In the genomic region with DNA sequence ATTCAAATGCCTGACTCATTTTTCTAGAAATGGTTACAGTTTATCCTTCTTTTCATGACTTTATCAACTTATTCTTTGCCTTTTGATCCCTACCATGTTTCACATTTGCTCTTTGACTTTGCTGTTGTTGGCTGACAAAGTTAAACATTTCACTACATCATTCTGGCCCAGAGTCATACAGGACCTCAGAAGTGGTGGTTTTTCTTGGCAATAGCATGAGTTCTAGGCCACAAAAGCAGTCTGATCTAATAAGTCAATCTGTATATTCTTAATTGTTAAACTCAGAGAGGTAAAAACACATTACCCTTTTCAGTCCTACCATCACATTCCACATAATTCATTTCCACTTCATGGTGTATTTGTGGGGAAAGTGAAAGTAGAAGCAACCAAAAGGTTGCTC, we compare ENCODE assay signal across 28 cellular contexts.
"Had no signal": no experiment of that assay in that cellular context is flagged by ENCODE, and none has a peak within 500 bp of the region (broad histone marks: within the 10 kb centered on the region; RNA-seq: fewer than 3 reads in every experiment).

No MANE protein-coding gene starts in this region.

- H3K27me3 Mint-ChIP-seq: naive thymus-derived CD8-positive, alpha-beta T cell; stimulated activated naive B cell treated with anti-CD40 and anti-IgM and Interleukin-4, amounts not matched to agents 10 μg/mL and 1 μg/mL and 100 μg/mL, for 72 hours had no signal

- DNase-seq: hypothalamus; immature natural killer cell; islet precursor cell; left lung; lower lobe of right lung; mammary epithelial cell; mesenchymal stem cell; naive thymus-derived CD8-positive, alpha-beta T cell; nucleus accumbens; pancreas; posterior cingulate gyrus; right lobe of liver; stimulated activated CD4-positive, alpha-beta T cell treated with anti-CD3 and anti-CD28 coated beads, Interleukin-12 subunit alpha, Interleukin-12 subunit beta, amount 100 ng/mL, for 4 hours; stimulated activated CD4-positive, alpha-beta T cell treated with anti-CD3 and anti-CD28 coated beads, Interleukin-15, amount 100 ng/mL, for 24 hours; stimulated activated CD4-positive, alpha-beta T cell treated with anti-CD3 and anti-CD28 coated beads, Interleukin-2, amount 100 ng/mL, for 24 hours; stimulated activated CD4-positive, alpha-beta T cell treated with anti-CD3 and anti-CD28 coated beads, Interleukin-4, amount 100 ng/mL, for 1 hour; stimulated activated naive B cell treated with anti-CD40 and anti-IgM and Interleukin-4, amounts not matched to agents 10 μg/mL and 1 μg/mL and 100 μg/mL, for 72 hours; stimulated activated naive CD8-positive, alpha-beta T cell treated with anti-CD3 and anti-CD28 coated beads, Interleukin-15, Interleukin-2, amounts not matched to agents 100 U/mL and 50 U/mL, for 24 hours; stomach; testis; thyroid gland; transverse colon; upper lobe of left lung had no signal

- H3K36me3 Mint-ChIP-seq: naive thymus-derived CD8-positive, alpha-beta T cell; stimulated activated naive B cell treated with anti-CD40 and anti-IgM and Interleukin-4, amounts not matched to agents 10 μg/mL and 1 μg/mL and 100 μg/mL, for 72 hours had no signal

- H3K9me3 ChIP-seq: left lung, lower lobe of right lung, pancreas, prostate gland, right lobe of liver, stomach, testis, thyroid gland, transverse colon, upper lobe of left lung, vagina had no signal

- H3K9me3 Mint-ChIP-seq: nephron had no signal

- H3K4me3 Mint-ChIP-seq: immature natural killer cell; naive thymus-derived CD8-positive, alpha-beta T cell; nephron; neural crest cell; stimulated activated naive B cell treated with anti-CD40 and anti-IgM and Interleukin-4, amounts not matched to agents 10 μg/mL and 1 μg/mL and 100 μg/mL, for 72 hours had no signal

- H3K27ac Mint-ChIP-seq: immature natural killer cell; naive thymus-derived CD8-positive, alpha-beta T cell; stimulated activated naive B cell treated with anti-CD40 and anti-IgM and Interleukin-4, amounts not matched to agents 10 μg/mL and 1 μg/mL and 100 μg/mL, for 72 hours had no signal

- H3K27me3 ChIP-seq: left lung, pancreas, right lobe of liver, stomach, testis, thyroid gland, transverse colon, upper lobe of left lung, vagina had no signal

- H3K4me3 ChIP-seq: left lung, lower lobe of right lung, pancreas, prostate gland, right lobe of liver, skin epidermis, stomach, testis, thyroid gland, transverse colon, upper lobe of left lung, vagina had no signal

- H3K4me1 ChIP-seq: left lung, lower lobe of right lung, pancreas, prostate gland, right lobe of liver, stomach, testis, thyroid gland, transverse colon, upper lobe of left lung, vagina had no signal

- H3K27ac ChIP-seq: left lung, lower lobe of right lung, pancreas, prostate gland, right lobe of liver, skin epidermis, stomach, testis, thyroid gland, transverse colon, upper lobe of left lung, vagina had no signal

- H3K36me3 ChIP-seq: left lung, lower lobe of right lung, pancreas, prostate gland, right lobe of liver, stomach, thyroid gland, transverse colon, upper lobe of left lung, vagina had no signal

- H3K4me1 Mint-ChIP-seq: immature natural killer cell; nephron; neural crest cell; stimulated activated naive B cell treated with anti-CD40 and anti-IgM and Interleukin-4, amounts not matched to agents 10 μg/mL and 1 μg/mL and 100 μg/mL, for 72 hours had no signal

- ATAC-seq: left lung; lower lobe of right lung; naive thymus-derived CD8-positive, alpha-beta T cell; pancreas; right lobe of liver; stimulated activated naive B cell treated with anti-CD40 and anti-IgM and Interleukin-4, amounts not matched to agents 10 μg/mL and 1 μg/mL and 100 μg/mL, for 72 hours; stimulated activated naive CD8-positive, alpha-beta T cell treated with anti-CD3 and anti-CD28 coated beads, Interleukin-15, Interleukin-2, amounts not matched to agents 100 U/mL and 50 U/mL, for 24 hours had no signal
